Comparison of ENCODE assay signal across 1 cellular context in the genomic region with DNA sequence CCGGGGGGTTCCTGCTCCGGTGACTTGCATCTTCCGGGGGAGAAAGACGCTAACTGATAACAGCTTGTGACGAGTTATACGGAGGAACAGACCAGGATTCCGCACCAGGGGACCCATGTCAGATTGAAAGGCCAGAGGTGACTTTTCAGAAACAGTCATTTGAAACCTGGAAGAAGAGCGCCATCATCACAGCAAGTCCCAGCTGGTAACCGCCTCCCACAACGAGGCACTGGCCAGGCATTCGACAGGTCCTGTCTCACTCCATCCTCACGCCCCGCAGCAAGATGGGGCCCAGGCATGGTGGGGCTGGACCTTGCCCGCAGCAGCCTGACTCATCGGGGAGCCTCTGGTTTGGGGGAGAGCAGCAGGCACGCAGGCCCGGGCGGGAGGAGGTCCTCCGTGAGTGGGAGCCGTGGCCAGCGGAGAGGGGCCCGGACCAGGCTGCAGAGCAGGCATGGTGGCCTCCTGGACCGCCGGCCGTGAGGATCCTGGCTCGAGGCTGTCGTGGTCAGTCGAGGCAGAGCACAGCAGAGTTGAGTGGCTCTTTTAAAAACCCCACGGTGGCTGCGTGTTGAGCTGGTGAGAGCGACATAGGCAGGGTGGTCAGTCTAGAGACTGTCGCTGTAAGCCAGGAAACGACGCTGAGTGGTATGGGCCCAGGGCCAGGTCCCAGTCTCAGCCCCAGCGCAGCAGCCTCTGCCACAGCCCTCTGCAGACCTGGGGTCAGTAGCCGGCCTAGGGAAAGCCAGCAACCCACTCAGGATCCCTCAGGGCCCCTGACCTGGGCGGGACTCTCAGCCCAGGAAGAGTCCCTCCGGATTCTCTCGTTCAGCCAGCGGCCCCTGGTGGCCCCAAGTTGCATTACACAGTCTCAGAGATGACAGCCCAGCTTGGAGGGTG.
TF ChIP-seq lines count a peak whose summit lies in the region.

No MANE protein-coding gene starts in this region.

TF ChIP-seq in HepG2, 621 proteins besides CTCF, POLR2A, EP300 and RAD21 (continued from another document):
- TF ChIP-seq, protein P1, sequence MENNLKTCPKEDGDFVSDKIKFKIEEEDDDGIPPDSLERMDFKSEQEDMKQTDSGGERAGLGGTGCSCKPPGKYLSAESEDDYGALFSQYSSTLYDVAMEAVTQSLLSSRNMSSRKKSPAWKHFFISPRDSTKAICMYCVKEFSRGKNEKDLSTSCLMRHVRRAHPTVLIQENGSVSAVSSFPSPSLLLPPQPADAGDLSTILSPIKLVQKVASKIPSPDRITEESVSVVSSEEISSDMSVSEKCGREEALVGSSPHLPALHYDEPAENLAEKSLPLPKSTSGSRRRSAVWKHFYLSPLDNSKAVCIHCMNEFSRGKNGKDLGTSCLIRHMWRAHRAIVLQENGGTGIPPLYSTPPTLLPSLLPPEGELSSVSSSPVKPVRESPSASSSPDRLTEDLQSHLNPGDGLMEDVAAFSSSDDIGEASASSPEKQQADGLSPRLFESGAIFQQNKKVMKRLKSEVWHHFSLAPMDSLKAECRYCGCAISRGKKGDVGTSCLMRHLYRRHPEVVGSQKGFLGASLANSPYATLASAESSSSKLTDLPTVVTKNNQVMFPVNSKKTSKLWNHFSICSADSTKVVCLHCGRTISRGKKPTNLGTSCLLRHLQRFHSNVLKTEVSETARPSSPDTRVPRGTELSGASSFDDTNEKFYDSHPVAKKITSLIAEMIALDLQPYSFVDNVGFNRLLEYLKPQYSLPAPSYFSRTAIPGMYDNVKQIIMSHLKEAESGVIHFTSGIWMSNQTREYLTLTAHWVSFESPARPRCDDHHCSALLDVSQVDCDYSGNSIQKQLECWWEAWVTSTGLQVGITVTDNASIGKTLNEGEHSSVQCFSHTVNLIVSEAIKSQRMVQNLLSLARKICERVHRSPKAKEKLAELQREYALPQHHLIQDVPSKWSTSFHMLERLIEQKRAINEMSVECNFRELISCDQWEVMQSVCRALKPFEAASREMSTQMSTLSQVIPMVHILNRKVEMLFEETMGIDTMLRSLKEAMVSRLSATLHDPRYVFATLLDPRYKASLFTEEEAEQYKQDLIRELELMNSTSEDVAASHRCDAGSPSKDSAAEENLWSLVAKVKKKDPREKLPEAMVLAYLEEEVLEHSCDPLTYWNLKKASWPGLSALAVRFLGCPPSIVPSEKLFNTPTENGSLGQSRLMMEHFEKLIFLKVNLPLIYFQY (CRISPR knock-in tag; IDR thresholded peaks at IDR 0.05; ENCODE audit: borderline replicate concordance) = 0 out of 2 replicates have a peak, but pooled peaks have one; percentile 21
- TF ChIP-seq, protein P2, sequence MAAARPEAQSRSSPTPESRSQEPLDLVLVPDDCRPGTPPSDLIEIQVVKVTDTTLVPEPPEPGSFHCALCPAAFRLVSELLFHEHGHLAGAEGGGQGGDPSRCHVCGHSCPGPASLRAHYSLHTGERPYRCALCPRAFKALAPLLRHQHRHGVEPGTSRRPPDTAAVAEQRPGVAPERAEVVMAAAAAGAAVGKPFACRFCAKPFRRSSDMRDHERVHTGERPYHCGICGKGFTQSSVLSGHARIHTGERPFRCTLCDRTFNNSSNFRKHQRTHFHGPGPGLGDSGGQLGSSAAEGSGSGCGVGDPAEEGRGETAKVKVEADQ (CRISPR knock-in tag; IDR thresholded peaks at IDR 0.05; ENCODE audit: borderline replicate concordance) = no peak
- no peak for TF ChIP-seq ZNF644 (CRISPR knock-in tag; IDR thresholded peaks at IDR 0.05; ENCODE audit: low read depth)
- no peak for TF ChIP-seq SETDB1 (CRISPR knock-in tag; IDR thresholded peaks at IDR 0.05; ENCODE audit: borderline replicate concordance)
- TF ChIP-seq, protein P3, sequence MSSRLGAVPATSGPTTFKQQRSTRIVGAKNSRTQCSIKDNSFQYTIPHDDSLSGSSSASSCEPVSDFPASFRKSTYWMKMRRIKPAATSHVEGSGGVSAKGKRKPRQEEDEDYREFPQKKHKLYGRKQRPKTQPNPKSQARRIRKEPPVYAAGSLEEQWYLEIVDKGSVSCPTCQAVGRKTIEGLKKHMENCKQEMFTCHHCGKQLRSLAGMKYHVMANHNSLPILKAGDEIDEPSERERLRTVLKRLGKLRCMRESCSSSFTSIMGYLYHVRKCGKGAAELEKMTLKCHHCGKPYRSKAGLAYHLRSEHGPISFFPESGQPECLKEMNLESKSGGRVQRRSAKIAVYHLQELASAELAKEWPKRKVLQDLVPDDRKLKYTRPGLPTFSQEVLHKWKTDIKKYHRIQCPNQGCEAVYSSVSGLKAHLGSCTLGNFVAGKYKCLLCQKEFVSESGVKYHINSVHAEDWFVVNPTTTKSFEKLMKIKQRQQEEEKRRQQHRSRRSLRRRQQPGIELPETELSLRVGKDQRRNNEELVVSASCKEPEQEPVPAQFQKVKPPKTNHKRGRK (CRISPR knock-in tag; IDR thresholded peaks at IDR 0.05) = no peak
- TF ChIP-seq HNF4A (CRISPR knock-in tag; IDR thresholded peaks at IDR 0.05) = no peak
- TF ChIP-seq BRCA1 (CRISPR knock-in tag; IDR thresholded peaks at IDR 0.05) = no peak
- TF ChIP-seq ZNF12 (CRISPR knock-in tag; IDR thresholded peaks at IDR 0.05) = no peak
- no peak for TF ChIP-seq ZNF30 (CRISPR knock-in tag; IDR thresholded peaks at IDR 0.05)
- TF ChIP-seq, protein P4, sequence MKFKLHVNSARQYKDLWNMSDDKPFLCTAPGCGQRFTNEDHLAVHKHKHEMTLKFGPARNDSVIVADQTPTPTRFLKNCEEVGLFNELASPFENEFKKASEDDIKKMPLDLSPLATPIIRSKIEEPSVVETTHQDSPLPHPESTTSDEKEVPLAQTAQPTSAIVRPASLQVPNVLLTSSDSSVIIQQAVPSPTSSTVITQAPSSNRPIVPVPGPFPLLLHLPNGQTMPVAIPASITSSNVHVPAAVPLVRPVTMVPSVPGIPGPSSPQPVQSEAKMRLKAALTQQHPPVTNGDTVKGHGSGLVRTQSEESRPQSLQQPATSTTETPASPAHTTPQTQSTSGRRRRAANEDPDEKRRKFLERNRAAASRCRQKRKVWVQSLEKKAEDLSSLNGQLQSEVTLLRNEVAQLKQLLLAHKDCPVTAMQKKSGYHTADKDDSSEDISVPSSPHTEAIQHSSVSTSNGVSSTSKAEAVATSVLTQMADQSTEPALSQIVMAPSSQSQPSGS (CRISPR knock-in tag; IDR thresholded peaks at IDR 0.05) = no peak
- TF ChIP-seq, protein P5, sequence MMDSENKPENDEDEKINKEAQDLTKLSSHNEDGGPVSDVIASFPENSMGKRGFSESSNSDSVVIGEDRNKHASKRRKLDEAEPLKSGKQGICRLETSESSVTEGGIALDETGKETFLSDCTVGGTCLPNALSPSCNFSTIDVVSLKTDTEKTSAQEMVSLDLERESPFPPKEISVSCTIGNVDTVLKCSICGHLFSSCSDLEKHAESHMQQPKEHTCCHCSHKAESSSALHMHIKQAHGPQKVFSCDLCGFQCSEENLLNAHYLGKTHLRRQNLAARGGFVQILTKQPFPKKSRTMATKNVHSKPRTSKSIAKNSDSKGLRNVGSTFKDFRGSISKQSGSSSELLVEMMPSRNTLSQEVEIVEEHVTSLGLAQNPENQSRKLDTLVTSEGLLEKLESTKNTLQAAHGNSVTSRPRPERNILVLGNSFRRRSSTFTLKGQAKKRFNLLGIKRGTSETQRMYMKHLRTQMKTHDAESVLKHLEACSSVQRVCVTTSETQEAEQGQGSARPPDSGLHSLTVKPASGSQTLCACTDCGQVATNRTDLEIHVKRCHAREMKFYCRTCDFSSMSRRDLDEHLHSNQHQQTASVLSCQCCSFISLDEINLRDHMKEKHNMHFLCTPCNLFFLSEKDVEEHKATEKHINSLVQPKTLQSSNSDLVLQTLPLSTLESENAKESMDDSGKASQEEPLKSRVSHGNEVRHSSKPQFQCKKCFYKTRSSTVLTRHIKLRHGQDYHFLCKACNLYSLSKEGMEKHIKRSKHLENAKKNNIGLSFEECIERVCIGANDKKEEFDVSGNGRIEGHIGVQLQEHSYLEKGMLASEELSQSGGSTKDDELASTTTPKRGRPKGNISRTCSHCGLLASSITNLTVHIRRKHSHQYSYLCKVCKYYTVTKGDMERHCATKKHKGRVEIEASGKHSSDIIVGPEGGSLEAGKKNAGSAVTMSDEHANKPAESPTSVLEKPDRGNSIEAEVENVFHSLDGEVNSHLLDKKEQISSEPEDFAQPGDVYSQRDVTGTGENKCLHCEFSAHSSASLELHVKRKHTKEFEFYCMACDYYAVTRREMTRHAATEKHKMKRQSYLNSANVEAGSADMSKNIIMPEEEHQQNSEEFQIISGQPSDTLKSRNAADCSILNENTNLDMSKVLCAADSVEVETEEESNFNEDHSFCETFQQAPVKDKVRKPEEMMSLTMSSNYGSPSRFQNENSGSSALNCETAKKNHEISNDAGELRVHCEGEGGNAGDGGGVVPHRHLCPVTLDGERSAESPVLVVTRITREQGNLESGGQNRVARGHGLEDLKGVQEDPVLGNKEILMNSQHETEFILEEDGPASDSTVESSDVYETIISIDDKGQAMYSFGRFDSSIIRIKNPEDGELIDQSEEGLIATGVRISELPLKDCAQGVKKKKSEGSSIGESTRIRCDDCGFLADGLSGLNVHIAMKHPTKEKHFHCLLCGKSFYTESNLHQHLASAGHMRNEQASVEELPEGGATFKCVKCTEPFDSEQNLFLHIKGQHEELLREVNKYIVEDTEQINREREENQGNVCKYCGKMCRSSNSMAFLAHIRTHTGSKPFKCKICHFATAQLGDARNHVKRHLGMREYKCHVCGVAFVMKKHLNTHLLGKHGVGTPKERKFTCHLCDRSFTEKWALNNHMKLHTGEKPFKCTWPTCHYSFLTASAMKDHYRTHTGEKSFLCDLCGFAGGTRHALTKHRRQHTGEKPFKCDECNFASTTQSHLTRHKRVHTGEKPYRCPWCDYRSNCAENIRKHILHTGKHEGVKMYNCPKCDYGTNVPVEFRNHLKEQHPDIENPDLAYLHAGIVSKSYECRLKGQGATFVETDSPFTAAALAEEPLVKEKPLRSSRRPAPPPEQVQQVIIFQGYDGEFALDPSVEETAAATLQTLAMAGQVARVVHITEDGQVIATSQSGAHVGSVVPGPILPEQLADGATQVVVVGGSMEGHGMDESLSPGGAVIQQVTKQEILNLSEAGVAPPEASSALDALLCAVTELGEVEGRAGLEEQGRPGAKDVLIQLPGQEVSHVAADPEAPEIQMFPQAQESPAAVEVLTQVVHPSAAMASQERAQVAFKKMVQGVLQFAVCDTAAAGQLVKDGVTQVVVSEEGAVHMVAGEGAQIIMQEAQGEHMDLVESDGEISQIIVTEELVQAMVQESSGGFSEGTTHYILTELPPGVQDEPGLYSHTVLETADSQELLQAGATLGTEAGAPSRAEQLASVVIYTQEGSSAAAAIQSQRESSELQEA (CRISPR knock-in tag; IDR thresholded peaks at IDR 0.05; ENCODE audit: not compliant biosample characterization) = peak; percentile 45
- no peak for TF ChIP-seq ZNF549 (CRISPR knock-in tag; IDR thresholded peaks at IDR 0.05)
- no peak for TF ChIP-seq ZNF775 (CRISPR knock-in tag; IDR thresholded peaks at IDR 0.05; ENCODE audit: borderline replicate concordance)
- TF ChIP-seq TBL1XR1 (IDR thresholded peaks at IDR 0.05; ENCODE audit: borderline replicate concordance, low read length, partially characterized antibody) = no peak
- no peak for TF ChIP-seq FIP1L1 (IDR thresholded peaks at IDR 0.05; ENCODE audit: borderline replicate concordance, insufficient read depth, low read depth, low read length)
- TF ChIP-seq, protein P6, sequence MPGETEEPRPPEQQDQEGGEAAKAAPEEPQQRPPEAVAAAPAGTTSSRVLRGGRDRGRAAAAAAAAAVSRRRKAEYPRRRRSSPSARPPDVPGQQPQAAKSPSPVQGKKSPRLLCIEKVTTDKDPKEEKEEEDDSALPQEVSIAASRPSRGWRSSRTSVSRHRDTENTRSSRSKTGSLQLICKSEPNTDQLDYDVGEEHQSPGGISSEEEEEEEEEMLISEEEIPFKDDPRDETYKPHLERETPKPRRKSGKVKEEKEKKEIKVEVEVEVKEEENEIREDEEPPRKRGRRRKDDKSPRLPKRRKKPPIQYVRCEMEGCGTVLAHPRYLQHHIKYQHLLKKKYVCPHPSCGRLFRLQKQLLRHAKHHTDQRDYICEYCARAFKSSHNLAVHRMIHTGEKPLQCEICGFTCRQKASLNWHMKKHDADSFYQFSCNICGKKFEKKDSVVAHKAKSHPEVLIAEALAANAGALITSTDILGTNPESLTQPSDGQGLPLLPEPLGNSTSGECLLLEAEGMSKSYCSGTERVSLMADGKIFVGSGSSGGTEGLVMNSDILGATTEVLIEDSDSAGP (CRISPR knock-in tag; IDR thresholded peaks at IDR 0.05; ENCODE audit: borderline replicate concordance) = peak; percentile 62; the same call in 1 of the 2 replicates
- peak; percentile 20; the same call in 1 of the 2 replicates for TF ChIP-seq PITX1 (CRISPR knock-in tag; IDR thresholded peaks at IDR 0.05)
- TF ChIP-seq NR2F1 (CRISPR knock-in tag; IDR thresholded peaks at IDR 0.05) = 0 out of 4 replicates have a peak, but pooled peaks of 1 of the 2 experiments have one; percentile 18
- TF ChIP-seq, protein P7, sequence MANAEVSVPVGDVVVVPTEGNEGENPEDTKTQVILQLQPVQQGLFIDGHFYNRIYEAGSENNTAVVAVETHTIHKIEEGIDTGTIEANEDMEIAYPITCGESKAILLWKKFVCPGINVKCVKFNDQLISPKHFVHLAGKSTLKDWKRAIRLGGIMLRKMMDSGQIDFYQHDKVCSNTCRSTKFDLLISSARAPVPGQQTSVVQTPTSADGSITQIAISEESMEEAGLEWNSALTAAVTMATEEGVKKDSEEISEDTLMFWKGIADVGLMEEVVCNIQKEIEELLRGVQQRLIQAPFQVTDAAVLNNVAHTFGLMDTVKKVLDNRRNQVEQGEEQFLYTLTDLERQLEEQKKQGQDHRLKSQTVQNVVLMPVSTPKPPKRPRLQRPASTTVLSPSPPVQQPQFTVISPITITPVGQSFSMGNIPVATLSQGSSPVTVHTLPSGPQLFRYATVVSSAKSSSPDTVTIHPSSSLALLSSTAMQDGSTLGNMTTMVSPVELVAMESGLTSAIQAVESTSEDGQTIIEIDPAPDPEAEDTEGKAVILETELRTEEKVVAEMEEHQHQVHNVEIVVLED (CRISPR knock-in tag; IDR thresholded peaks at IDR 0.05; ENCODE audit: borderline replicate concordance) = no peak
- no peak for TF ChIP-seq HNRNPUL1 (IDR thresholded peaks at IDR 0.05; ENCODE audit: low read depth, low read length)
- no peak for TF ChIP-seq KAT2B (IDR thresholded peaks at IDR 0.05; ENCODE audit: borderline replicate concordance, low read depth, low read length)
- TF ChIP-seq ERF (CRISPR knock-in tag; IDR thresholded peaks at IDR 0.05) = peak; percentile 26; the same call in 1 of the 2 replicates
- no peak for TF ChIP-seq BRD4 (CRISPR knock-in tag; IDR thresholded peaks at IDR 0.05)
TF ChIP-seq in HepG2: peak in this region for 27.
